ENCODE assay signal across 20 cellular contexts in the genomic region with DNA sequence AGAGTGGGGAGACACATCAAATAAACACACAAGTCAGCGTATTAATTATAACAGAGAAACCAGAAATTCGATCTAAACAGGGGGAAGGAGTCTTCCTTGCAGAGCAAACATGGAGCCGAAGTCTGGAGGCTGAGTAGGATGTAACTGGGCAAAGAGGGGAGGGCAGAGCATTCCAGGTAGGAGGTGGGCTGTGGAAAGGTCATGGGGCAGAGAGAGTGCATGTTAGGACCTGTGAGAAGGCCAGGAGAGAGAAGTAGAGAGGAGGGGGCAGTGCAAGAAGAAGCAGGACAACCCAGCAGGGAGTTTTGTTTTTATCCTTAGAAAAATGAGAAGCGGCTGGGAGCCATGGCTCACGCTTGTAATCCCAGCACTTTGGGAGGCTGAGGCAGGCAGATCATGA.
DNase-seq lines count a peak whose midpoint lies in the region; ATAC-seq, FAIRE-seq and TF ChIP-seq lines count a peak whose summit lies in the region.
"Had no signal": no experiment of that assay in that cellular context is flagged by ENCODE, and none has a peak within 500 bp of the region (broad histone marks: within the 10 kb centered on the region; RNA-seq: fewer than 3 reads in every experiment).

No MANE protein-coding gene starts in this region.

- H2BK12ac ChIP-seq in H1 (ENCODE audit: low read depth, low read length), result no peak overlapping the region

- peak overlapping the region; percentile 85 for H3K9ac ChIP-seq in BLaER1
- no peak overlapping the region for H3K9ac ChIP-seq in H1 (replicated peaks in 1 of 4; ENCODE audit: extremely low read depth in 1 of 4, low read depth in 3 of 4, low read length in 3 of 4)

- no peaks in the 10 kb centered on the region for H3K36me3 Mint-ChIP-seq in neural crest cell (ENCODE audit: low read depth)
- no peaks in the 10 kb centered on the region for H3K36me3 Mint-ChIP-seq in natural killer cell treated with Interleukin-12 subunit alpha and Interleukin-12 subunit beta and Interleukin-15 and Interleukin-18, amount 100 ng/mL, for 72 hours

- no peak overlapping the region for H3K4ac ChIP-seq in H1 (replicated peaks; ENCODE audit: insufficient read length, low read depth, low read length)

- CTCF ChIA-PET in H1 (lab: Charles Lee; ENCODE audit: partially characterized antibody), result no interaction called here
- CTCF ChIA-PET in A673 (lab: Charles Lee), result no interaction called here

- TF ChIP-seq CTCF in H1 (IDR thresholded peaks at IDR 0.05; ENCODE audit: control extremely low read depth in 1 of 3, insufficient read depth in 1 of 3, low read depth in 1 of 3, low read length in 3 of 3) (no peak), neural crest cell (conservative IDR thresholded peaks at IDR 0.05) (no peak), vagina (IDR thresholded peaks at IDR 0.05) (no peak), A673 (conservative IDR thresholded peaks at IDR 0.05; ENCODE audit: low read depth, low read length) (no peak)

- peak overlapping the region; percentile 46 for H3K27ac Mint-ChIP-seq in neural crest cell (ENCODE audit: unreplicated experiment)
- H3K27ac Mint-ChIP-seq in natural killer cell treated with Interleukin-12 subunit alpha and Interleukin-12 subunit beta and Interleukin-15 and Interleukin-18, amount 100 ng/mL, for 72 hours, result no peak overlapping the region
- H3K27ac Mint-ChIP-seq: B cell; CD4-positive, alpha-beta T cell; H9 had no signal

- no TSS peak for BruUV-seq in A673 (replicated peaks; lab: Mats Ljungman, UMichigan)

- no peak overlapping the region for H4K8ac ChIP-seq in H1 (ENCODE audit: extremely low read depth, insufficient read depth, low read length)

- H3K23me2 ChIP-seq in H1 (ENCODE audit: low read depth, low read length), result no peaks in the 10 kb centered on the region; the same call in 1 of the 2 replicates

- H3K56ac ChIP-seq in H1 (replicated peaks; ENCODE audit: insufficient read length, low read depth, low read length), result no peak overlapping the region

- no peaks in the 10 kb centered on the region for H3K79me2 ChIP-seq in H1 (ENCODE audit: control insufficient read depth in 1 of 2, insufficient read depth in 2 of 2, low read length in 2 of 2)

- H3K4me3 ChIP-seq in BLaER1, result no peak overlapping the region
- H3K4me3 ChIP-seq in H1 (ENCODE audit: extremely low read depth in 1 of 4, insufficient read depth in 2 of 4, low read depth in 3 of 4, low read length in 4 of 4), result no peak overlapping the region
- H3K4me3 ChIP-seq in vagina, result no peak overlapping the region
- H3K4me3 ChIP-seq in A673 (ENCODE audit: low read depth, low read length, poor library complexity, severe bottlenecking), result no peak overlapping the region

- H3K9me3 ChIP-seq in BLaER1 (peaks cover 23% of the 10 kb centered on the region), H1 (ENCODE audit: insufficient read depth in 2 of 2, low read depth in 1 of 2, low read length in 1 of 2) (no peaks in the 10 kb centered on the region), vagina (no peaks in the 10 kb centered on the region), A673 (ENCODE audit: low read depth, low read length, poor library complexity, severe bottlenecking) (no peaks in the 10 kb centered on the region)
- H3K9me3 ChIP-seq: Caco-2 had no signal

- peaks cover 96% of the 10 kb centered on the region for H3K4me1 ChIP-seq in BLaER1
- H3K4me1 ChIP-seq in H1 (replicated peaks in 1 of 4; ENCODE audit: control insufficient read depth in 3 of 4, insufficient read depth in 4 of 4, low read length in 3 of 4), result peaks cover 0 to 8% (median 4%) of the 10 kb centered on the region in 4 experiments; a peak in 3 of 7 replicates
- no peaks in the 10 kb centered on the region for H3K4me1 ChIP-seq in vagina
- H3K4me1 ChIP-seq in A673 (ENCODE audit: insufficient read depth, low read length, poor library complexity, severe bottlenecking), result no peaks in the 10 kb centered on the region
- H3K4me1 ChIP-seq: Caco-2 had no signal

- peaks cover 15% of the 10 kb centered on the region for H3K27me3 Mint-ChIP-seq in neural crest cell (ENCODE audit: low read depth)
- peaks cover 35 to 57% of the 10 kb centered on the region in 2 donors for H3K27me3 Mint-ChIP-seq in natural killer cell treated with Interleukin-12 subunit alpha and Interleukin-12 subunit beta and Interleukin-15 and Interleukin-18, amount 100 ng/mL, for 72 hours
- H3K27me3 Mint-ChIP-seq: B cell had no signal

- H2BK120ac ChIP-seq in H1 (replicated peaks; ENCODE audit: low read depth, low read length), result no peak overlapping the region

- H2BK5ac ChIP-seq in H1 (ENCODE audit: low read depth, low read length), result no peak overlapping the region; the same call in 1 of the 2 replicates

- TF ChIP-seq POLR2A in H1 (IDR thresholded peaks at IDR 0.05; ENCODE audit: control extremely low read depth in 1 of 2, low read depth in 2 of 2, low read length in 2 of 2), result no peak
- no peak for TF ChIP-seq POLR2A in vagina (IDR thresholded peaks at IDR 0.05)

- intact Hi-C loops in vagina (cut with DNase I), result no loop called here
- intact Hi-C loops in A673 (cut with micrococcal nuclease; ENCODE audit: unreplicated experiment), result no loop called here

- ATAC-seq in natural killer cell treated with Interleukin-12 subunit alpha and Interleukin-12 subunit beta and Interleukin-15 and Interleukin-18, amount 100 ng/mL, for 72 hours, result no peak
- ATAC-seq in SK-N-SH treated with all-trans-retinoic acid at 6 μM for 48 hours, result no peak

- peaks cover 5% of the 10 kb centered on the region for H3K9me3 Mint-ChIP-seq in neural crest cell
- no peaks in the 10 kb centered on the region for H3K9me3 Mint-ChIP-seq in natural killer cell treated with Interleukin-12 subunit alpha and Interleukin-12 subunit beta and Interleukin-15 and Interleukin-18, amount 100 ng/mL, for 72 hours
- H3K9me3 Mint-ChIP-seq: CD4-positive, alpha-beta T cell had no signal

- DNase-seq in H1 (ENCODE audit: low read depth in 1 of 2, low spot score in 2 of 2) (peak in 1 of 2 experiments; percentile 17), neural crest cell (ENCODE audit: low read depth, low spot score) (no peak), vagina (ENCODE audit: extremely low spot score in 2 of 2) (peak; percentile 31 to 62), A673 (ENCODE audit: low spot score) (no peak)
- DNase-seq in natural killer cell treated with Interleukin-12 subunit alpha and Interleukin-12 subunit beta and Interleukin-15 and Interleukin-18, amount 100 ng/mL, for 72 hours (ENCODE audit: low spot score), result no peak
- DNase-seq: 8988T; Caco-2; CD4-positive, alpha-beta T cell; GOT3; H9; IMR-90 had no signal

- no peak for FAIRE-seq in H1 (lab: Jason Lieb, UNC)
- FAIRE-seq: D721Med, G401.6, GM12891, GM18507, HTR-8/SVneo had no signal

- H3K27ac ChIP-seq in BLaER1 (peak overlapping the region; percentile 98), H1 (ENCODE audit: low read depth, low read length) (no peak overlapping the region), vagina (no peak overlapping the region), A673 (ENCODE audit: low read depth, low read length, poor library complexity, severe bottlenecking) (no peak overlapping the region)
- H3K27ac ChIP-seq: C4-2B had no signal

- H3K4me2 ChIP-seq in BLaER1, result peak overlapping the region; percentile 96
- no peak overlapping the region for H3K4me2 ChIP-seq in H1 (ENCODE audit: insufficient read depth in 1 of 2, low read depth in 2 of 2, low read length in 2 of 2)

- H2AFZ ChIP-seq in H1 (ENCODE audit: low read length), result no peak overlapping the region

- H3K4me1 Mint-ChIP-seq in neural crest cell, result peaks cover 1% of the 10 kb centered on the region
- no peaks in the 10 kb centered on the region for H3K4me1 Mint-ChIP-seq in natural killer cell treated with Interleukin-12 subunit alpha and Interleukin-12 subunit beta and Interleukin-15 and Interleukin-18, amount 100 ng/mL, for 72 hours (ENCODE audit: low read depth in 2 of 2)

- H4K20me1 ChIP-seq in BLaER1 (no peaks in the 10 kb centered on the region), H1 (replicated peaks in 1 of 2; ENCODE audit: control insufficient read depth in 1 of 2, insufficient read depth in 2 of 2, low read length in 2 of 2) (no peaks in the 10 kb centered on the region)

- no peaks in the 10 kb centered on the region for H3K79me1 ChIP-seq in H1 (ENCODE audit: low read depth, low read length)

- H2BK20ac ChIP-seq in H1 (ENCODE audit: low read length), result 0 out of 2 replicates have a peak overlapping the region, but pooled peaks have one; percentile 43

- no peak overlapping the region for H3K23ac ChIP-seq in H1 (ENCODE audit: insufficient read length)

- H4K91ac ChIP-seq in H1 (replicated peaks; ENCODE audit: insufficient read length, low read length), result no peak overlapping the region

- H3K18ac ChIP-seq in H1 (ENCODE audit: extremely low read depth, low read length), result no peak overlapping the region

- H2AK5ac ChIP-seq in H1 (ENCODE audit: low read depth, low read length), result no peak overlapping the region

- no peak for TF ChIP-seq RAD21 in H1 (IDR thresholded peaks at IDR 0.05 in 1 of 2, conservative IDR thresholded peaks at IDR 0.05 in 1 of 2; ENCODE audit: low read depth in 2 of 2, low read length in 2 of 2)

- no peak overlapping the region for H4K5ac ChIP-seq in H1 (ENCODE audit: insufficient read length, low read depth, low read length)

- H3K27me3 ChIP-seq in BLaER1 (no peaks in the 10 kb centered on the region), H1 (replicated peaks in 1 of 4; ENCODE audit: control insufficient read depth in 3 of 4, extremely low read depth in 1 of 4, insufficient read depth in 3 of 4, low read length in 3 of 4) (no peaks in the 10 kb centered on the region), vagina (no peaks in the 10 kb centered on the region), A673 (replicated peaks; ENCODE audit: insufficient read depth, low read depth, low read length, poor library complexity) (peaks cover 51% of the 10 kb centered on the region)

- H2BK15ac ChIP-seq in H1 (ENCODE audit: low read length), result no peak overlapping the region

- no peak overlapping the region for H3K4me3 Mint-ChIP-seq in neural crest cell
- no peak overlapping the region for H3K4me3 Mint-ChIP-seq in natural killer cell treated with Interleukin-12 subunit alpha and Interleukin-12 subunit beta and Interleukin-15 and Interleukin-18, amount 100 ng/mL, for 72 hours
- H3K4me3 Mint-ChIP-seq: B cell; CD4-positive, alpha-beta T cell; H9 had no signal

- H3K36me3 ChIP-seq in BLaER1 (peaks cover 17% of the 10 kb centered on the region), H1 (ENCODE audit: control insufficient read depth in 2 of 4, insufficient read depth in 4 of 4, low read length in 3 of 4) (no peaks in the 10 kb centered on the region), vagina (no peaks in the 10 kb centered on the region), A673 (ENCODE audit: insufficient read depth, low read length, poor library complexity, severe bottlenecking) (no peaks in the 10 kb centered on the region)

- 89% methylated on average over 5 of the region's 5 CpGs; no CpG with 5 or more reads in 1 of the 2 experiments for WGBS in H1 (ENCODE audit: extremely low coverage in 1 of 2, insufficient coverage in 1 of 2, insufficient read length in 1 of 2, insufficient replicate concordance in 2 of 2, low coverage in 1 of 2, low lambda C conversion rate in 2 of 2, missing lambda C conversion rate in 1 of 2), 2 experiments

- TF ChIP-seq EP300 in H1 (IDR thresholded peaks at IDR 0.05; ENCODE audit: borderline replicate concordance in 1 of 2, low read depth in 2 of 2, low read length in 2 of 2), result no peak

- no peak overlapping the region for H3K14ac ChIP-seq in H1 (ENCODE audit: insufficient read length)

- POLR2A ChIA-PET in H1 (lab: Charles Lee; ENCODE audit: partially characterized antibody) (no interaction called here), A673 (lab: Charles Lee; ENCODE audit: low non-redundant PET) (no interaction called here)

Comparison
In these comparisons a context has a peak if more than half of its experiments do, and no peak if none do; other contexts are left out.
1. DNase-seq: peak in vagina (2 of 2); none in neural crest cell (single experiment), natural killer cell treated with Interleukin-12 subunit alpha and Interleukin-12 subunit beta and Interleukin-15 and Interleukin-18, amount 100 ng/mL, for 72 hours (single experiment) and A673 (single experiment).